Comparison of ENCODE assay signal across 1 cellular context in the genomic region with DNA sequence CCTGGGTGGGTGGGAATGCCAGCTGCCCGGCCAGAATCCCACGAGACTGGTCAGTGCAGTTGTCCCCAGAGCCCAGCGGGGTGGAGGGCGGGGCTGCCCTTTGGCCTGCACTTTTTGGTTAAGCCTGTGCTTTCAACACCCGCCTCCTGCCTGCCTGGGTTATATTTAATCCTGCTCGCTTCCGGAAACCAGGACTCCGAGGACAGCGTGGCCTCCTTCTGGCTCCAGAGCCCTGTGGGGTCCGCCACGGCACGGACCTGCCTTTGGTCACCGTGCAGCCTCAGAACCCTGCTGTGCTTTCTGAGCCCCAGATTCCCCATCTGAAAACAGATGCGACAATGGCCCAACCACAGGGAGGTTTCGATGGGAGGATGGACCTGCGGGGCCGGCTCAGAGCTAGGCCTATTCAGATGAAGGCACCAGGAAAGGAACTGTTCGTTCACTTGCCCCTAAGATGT.
TF ChIP-seq lines count a peak whose summit lies in the region.

No MANE protein-coding gene starts in this region.

TF ChIP-seq in HepG2, 621 proteins besides CTCF, POLR2A, EP300 and RAD21 (continued from another document and continues in another):
- TF ChIP-seq, protein P1, sequence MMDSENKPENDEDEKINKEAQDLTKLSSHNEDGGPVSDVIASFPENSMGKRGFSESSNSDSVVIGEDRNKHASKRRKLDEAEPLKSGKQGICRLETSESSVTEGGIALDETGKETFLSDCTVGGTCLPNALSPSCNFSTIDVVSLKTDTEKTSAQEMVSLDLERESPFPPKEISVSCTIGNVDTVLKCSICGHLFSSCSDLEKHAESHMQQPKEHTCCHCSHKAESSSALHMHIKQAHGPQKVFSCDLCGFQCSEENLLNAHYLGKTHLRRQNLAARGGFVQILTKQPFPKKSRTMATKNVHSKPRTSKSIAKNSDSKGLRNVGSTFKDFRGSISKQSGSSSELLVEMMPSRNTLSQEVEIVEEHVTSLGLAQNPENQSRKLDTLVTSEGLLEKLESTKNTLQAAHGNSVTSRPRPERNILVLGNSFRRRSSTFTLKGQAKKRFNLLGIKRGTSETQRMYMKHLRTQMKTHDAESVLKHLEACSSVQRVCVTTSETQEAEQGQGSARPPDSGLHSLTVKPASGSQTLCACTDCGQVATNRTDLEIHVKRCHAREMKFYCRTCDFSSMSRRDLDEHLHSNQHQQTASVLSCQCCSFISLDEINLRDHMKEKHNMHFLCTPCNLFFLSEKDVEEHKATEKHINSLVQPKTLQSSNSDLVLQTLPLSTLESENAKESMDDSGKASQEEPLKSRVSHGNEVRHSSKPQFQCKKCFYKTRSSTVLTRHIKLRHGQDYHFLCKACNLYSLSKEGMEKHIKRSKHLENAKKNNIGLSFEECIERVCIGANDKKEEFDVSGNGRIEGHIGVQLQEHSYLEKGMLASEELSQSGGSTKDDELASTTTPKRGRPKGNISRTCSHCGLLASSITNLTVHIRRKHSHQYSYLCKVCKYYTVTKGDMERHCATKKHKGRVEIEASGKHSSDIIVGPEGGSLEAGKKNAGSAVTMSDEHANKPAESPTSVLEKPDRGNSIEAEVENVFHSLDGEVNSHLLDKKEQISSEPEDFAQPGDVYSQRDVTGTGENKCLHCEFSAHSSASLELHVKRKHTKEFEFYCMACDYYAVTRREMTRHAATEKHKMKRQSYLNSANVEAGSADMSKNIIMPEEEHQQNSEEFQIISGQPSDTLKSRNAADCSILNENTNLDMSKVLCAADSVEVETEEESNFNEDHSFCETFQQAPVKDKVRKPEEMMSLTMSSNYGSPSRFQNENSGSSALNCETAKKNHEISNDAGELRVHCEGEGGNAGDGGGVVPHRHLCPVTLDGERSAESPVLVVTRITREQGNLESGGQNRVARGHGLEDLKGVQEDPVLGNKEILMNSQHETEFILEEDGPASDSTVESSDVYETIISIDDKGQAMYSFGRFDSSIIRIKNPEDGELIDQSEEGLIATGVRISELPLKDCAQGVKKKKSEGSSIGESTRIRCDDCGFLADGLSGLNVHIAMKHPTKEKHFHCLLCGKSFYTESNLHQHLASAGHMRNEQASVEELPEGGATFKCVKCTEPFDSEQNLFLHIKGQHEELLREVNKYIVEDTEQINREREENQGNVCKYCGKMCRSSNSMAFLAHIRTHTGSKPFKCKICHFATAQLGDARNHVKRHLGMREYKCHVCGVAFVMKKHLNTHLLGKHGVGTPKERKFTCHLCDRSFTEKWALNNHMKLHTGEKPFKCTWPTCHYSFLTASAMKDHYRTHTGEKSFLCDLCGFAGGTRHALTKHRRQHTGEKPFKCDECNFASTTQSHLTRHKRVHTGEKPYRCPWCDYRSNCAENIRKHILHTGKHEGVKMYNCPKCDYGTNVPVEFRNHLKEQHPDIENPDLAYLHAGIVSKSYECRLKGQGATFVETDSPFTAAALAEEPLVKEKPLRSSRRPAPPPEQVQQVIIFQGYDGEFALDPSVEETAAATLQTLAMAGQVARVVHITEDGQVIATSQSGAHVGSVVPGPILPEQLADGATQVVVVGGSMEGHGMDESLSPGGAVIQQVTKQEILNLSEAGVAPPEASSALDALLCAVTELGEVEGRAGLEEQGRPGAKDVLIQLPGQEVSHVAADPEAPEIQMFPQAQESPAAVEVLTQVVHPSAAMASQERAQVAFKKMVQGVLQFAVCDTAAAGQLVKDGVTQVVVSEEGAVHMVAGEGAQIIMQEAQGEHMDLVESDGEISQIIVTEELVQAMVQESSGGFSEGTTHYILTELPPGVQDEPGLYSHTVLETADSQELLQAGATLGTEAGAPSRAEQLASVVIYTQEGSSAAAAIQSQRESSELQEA (CRISPR knock-in tag; IDR thresholded peaks at IDR 0.05; ENCODE audit: not compliant biosample characterization), result peak; percentile 61
- 0 out of 2 replicates have a peak, but pooled peaks have one; percentile 75 for TF ChIP-seq ZNF614 (CRISPR knock-in tag; IDR thresholded peaks at IDR 0.05; ENCODE audit: borderline replicate concordance)
- TF ChIP-seq ZNF333 (CRISPR knock-in tag; IDR thresholded peaks at IDR 0.05; ENCODE audit: borderline replicate concordance), result 0 out of 2 replicates have a peak, but pooled peaks have one; percentile 46
- 0 out of 2 replicates have a peak, but pooled peaks have one; percentile 33 for TF ChIP-seq CBX5 (CRISPR knock-in tag; IDR thresholded peaks at IDR 0.05; ENCODE audit: borderline replicate concordance)
- peak; percentile 80; the same call in 1 of the 2 replicates for TF ChIP-seq KLF12 (CRISPR knock-in tag; IDR thresholded peaks at IDR 0.05; ENCODE audit: borderline replicate concordance)
- TF ChIP-seq ZNF879 (CRISPR knock-in tag; IDR thresholded peaks at IDR 0.05), result no peak
- TF ChIP-seq ERF (CRISPR knock-in tag; IDR thresholded peaks at IDR 0.05), result peak; percentile 52
- TF ChIP-seq SMAD1 (CRISPR knock-in tag; IDR thresholded peaks at IDR 0.05; ENCODE audit: borderline replicate concordance, low read depth), result no peak
- no peak for TF ChIP-seq GTF3A (CRISPR knock-in tag; conservative IDR thresholded peaks at IDR 0.05)
- peak; percentile 82 for TF ChIP-seq HDAC1 (CRISPR knock-in tag; IDR thresholded peaks at IDR 0.05)
- TF ChIP-seq KLF11 (CRISPR knock-in tag; IDR thresholded peaks at IDR 0.05), result no peak
- TF ChIP-seq ZNF230 (CRISPR knock-in tag; IDR thresholded peaks at IDR 0.05), result 0 out of 2 replicates have a peak, but pooled peaks have one; percentile 54
- no peak for TF ChIP-seq ZNF160 (CRISPR knock-in tag; IDR thresholded peaks at IDR 0.05)
- TF ChIP-seq, protein P2, sequence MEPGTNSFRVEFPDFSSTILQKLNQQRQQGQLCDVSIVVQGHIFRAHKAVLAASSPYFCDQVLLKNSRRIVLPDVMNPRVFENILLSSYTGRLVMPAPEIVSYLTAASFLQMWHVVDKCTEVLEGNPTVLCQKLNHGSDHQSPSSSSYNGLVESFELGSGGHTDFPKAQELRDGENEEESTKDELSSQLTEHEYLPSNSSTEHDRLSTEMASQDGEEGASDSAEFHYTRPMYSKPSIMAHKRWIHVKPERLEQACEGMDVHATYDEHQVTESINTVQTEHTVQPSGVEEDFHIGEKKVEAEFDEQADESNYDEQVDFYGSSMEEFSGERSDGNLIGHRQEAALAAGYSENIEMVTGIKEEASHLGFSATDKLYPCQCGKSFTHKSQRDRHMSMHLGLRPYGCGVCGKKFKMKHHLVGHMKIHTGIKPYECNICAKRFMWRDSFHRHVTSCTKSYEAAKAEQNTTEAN (CRISPR knock-in tag; conservative IDR thresholded peaks at IDR 0.05), result peak; percentile 81
- TF ChIP-seq, protein P3, sequence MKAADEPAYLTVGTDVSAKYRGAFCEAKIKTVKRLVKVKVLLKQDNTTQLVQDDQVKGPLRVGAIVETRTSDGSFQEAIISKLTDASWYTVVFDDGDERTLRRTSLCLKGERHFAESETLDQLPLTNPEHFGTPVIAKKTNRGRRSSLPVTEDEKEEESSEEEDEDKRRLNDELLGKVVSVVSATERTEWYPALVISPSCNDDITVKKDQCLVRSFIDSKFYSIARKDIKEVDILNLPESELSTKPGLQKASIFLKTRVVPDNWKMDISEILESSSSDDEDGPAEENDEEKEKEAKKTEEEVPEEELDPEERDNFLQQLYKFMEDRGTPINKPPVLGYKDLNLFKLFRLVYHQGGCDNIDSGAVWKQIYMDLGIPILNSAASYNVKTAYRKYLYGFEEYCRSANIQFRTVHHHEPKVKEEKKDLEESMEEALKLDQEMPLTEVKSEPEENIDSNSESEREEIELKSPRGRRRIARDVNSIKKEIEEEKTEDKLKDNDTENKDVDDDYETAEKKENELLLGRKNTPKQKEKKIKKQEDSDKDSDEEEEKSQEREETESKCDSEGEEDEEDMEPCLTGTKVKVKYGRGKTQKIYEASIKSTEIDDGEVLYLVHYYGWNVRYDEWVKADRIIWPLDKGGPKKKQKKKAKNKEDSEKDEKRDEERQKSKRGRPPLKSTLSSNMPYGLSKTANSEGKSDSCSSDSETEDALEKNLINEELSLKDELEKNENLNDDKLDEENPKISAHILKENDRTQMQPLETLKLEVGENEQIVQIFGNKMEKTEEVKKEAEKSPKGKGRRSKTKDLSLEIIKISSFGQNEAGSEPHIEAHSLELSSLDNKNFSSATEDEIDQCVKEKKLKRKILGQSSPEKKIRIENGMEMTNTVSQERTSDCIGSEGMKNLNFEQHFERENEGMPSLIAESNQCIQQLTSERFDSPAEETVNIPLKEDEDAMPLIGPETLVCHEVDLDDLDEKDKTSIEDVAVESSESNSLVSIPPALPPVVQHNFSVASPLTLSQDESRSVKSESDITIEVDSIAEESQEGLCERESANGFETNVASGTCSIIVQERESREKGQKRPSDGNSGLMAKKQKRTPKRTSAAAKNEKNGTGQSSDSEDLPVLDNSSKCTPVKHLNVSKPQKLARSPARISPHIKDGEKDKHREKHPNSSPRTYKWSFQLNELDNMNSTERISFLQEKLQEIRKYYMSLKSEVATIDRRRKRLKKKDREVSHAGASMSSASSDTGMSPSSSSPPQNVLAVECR (CRISPR knock-in tag; IDR thresholded peaks at IDR 0.05; ENCODE audit: borderline replicate concordance), result peak; percentile 67; the same call in 1 of the 2 replicates
- TF ChIP-seq ZFX (CRISPR knock-in tag; IDR thresholded peaks at IDR 0.05; ENCODE audit: low read depth), result peak; percentile 95
- TF ChIP-seq, protein P4, sequence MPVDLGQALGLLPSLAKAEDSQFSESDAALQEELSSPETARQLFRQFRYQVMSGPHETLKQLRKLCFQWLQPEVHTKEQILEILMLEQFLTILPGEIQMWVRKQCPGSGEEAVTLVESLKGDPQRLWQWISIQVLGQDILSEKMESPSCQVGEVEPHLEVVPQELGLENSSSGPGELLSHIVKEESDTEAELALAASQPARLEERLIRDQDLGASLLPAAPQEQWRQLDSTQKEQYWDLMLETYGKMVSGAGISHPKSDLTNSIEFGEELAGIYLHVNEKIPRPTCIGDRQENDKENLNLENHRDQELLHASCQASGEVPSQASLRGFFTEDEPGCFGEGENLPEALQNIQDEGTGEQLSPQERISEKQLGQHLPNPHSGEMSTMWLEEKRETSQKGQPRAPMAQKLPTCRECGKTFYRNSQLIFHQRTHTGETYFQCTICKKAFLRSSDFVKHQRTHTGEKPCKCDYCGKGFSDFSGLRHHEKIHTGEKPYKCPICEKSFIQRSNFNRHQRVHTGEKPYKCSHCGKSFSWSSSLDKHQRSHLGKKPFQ (CRISPR knock-in tag; IDR thresholded peaks at IDR 0.05; ENCODE audit: insufficient replicate concordance), result peak; percentile 16
- no peak for TF ChIP-seq ZNF678 (CRISPR knock-in tag; IDR thresholded peaks at IDR 0.05)
- TF ChIP-seq, protein P5, sequence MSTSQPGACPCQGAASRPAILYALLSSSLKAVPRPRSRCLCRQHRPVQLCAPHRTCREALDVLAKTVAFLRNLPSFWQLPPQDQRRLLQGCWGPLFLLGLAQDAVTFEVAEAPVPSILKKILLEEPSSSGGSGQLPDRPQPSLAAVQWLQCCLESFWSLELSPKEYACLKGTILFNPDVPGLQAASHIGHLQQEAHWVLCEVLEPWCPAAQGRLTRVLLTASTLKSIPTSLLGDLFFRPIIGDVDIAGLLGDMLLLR (CRISPR knock-in tag; IDR thresholded peaks at IDR 0.05), result peak; percentile 51; the same call in 1 of the 2 replicates
- TF ChIP-seq ZNF484 (CRISPR knock-in tag; IDR thresholded peaks at IDR 0.05; ENCODE audit: borderline replicate concordance, low read depth), result no peak
- TF ChIP-seq ZNF567 (CRISPR knock-in tag; IDR thresholded peaks at IDR 0.05; ENCODE audit: borderline replicate concordance), result no peak
- TF ChIP-seq, protein P6, sequence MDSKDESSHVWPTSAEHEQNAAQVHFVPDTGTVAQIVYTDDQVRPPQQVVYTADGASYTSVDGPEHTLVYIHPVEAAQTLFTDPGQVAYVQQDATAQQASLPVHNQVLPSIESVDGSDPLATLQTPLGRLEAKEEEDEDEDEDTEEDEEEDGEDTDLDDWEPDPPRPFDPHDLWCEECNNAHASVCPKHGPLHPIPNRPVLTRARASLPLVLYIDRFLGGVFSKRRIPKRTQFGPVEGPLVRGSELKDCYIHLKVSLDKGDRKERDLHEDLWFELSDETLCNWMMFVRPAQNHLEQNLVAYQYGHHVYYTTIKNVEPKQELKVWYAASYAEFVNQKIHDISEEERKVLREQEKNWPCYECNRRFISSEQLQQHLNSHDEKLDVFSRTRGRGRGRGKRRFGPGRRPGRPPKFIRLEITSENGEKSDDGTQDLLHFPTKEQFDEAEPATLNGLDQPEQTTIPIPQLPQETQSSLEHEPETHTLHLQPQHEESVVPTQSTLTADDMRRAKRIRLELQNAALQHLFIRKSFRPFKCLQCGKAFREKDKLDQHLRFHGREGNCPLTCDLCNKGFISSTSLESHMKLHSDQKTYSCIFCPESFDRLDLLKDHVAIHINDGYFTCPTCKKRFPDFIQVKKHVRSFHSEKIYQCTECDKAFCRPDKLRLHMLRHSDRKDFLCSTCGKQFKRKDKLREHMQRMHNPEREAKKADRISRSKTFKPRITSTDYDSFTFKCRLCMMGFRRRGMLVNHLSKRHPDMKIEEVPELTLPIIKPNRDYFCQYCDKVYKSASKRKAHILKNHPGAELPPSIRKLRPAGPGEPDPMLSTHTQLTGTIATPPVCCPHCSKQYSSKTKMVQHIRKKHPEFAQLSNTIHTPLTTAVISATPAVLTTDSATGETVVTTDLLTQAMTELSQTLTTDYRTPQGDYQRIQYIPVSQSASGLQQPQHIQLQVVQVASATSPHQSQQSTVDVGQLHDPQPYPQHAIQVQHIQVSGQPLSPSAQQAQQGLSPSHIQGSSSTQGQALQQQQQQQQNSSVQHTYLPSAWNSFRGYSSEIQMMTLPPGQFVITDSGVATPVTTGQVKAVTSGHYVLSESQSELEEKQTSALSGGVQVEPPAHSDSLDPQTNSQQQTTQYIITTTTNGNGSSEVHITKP (CRISPR knock-in tag; IDR thresholded peaks at IDR 0.05; ENCODE audit: low read depth), result peak; percentile 59; the same call in 1 of the 2 replicates
- no peak for TF ChIP-seq TRIM24 (CRISPR knock-in tag; IDR thresholded peaks at IDR 0.05)
- TF ChIP-seq NCOA5 (CRISPR knock-in tag; IDR thresholded peaks at IDR 0.05), result no peak
- TF ChIP-seq, protein P7, sequence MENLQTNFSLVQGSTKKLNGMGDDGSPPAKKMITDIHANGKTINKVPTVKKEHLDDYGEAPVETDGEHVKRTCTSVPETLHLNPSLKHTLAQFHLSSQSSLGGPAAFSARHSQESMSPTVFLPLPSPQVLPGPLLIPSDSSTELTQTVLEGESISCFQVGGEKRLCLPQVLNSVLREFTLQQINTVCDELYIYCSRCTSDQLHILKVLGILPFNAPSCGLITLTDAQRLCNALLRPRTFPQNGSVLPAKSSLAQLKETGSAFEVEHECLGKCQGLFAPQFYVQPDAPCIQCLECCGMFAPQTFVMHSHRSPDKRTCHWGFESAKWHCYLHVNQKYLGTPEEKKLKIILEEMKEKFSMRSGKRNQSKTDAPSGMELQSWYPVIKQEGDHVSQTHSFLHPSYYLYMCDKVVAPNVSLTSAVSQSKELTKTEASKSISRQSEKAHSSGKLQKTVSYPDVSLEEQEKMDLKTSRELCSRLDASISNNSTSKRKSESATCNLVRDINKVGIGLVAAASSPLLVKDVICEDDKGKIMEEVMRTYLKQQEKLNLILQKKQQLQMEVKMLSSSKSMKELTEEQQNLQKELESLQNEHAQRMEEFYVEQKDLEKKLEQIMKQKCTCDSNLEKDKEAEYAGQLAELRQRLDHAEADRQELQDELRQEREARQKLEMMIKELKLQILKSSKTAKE (CRISPR knock-in tag; IDR thresholded peaks at IDR 0.05; ENCODE audit: borderline replicate concordance), result peak; percentile 74; the same call in 1 of the 2 replicates
